ENCODE assay signal across 9 cellular contexts in the genomic region with DNA sequence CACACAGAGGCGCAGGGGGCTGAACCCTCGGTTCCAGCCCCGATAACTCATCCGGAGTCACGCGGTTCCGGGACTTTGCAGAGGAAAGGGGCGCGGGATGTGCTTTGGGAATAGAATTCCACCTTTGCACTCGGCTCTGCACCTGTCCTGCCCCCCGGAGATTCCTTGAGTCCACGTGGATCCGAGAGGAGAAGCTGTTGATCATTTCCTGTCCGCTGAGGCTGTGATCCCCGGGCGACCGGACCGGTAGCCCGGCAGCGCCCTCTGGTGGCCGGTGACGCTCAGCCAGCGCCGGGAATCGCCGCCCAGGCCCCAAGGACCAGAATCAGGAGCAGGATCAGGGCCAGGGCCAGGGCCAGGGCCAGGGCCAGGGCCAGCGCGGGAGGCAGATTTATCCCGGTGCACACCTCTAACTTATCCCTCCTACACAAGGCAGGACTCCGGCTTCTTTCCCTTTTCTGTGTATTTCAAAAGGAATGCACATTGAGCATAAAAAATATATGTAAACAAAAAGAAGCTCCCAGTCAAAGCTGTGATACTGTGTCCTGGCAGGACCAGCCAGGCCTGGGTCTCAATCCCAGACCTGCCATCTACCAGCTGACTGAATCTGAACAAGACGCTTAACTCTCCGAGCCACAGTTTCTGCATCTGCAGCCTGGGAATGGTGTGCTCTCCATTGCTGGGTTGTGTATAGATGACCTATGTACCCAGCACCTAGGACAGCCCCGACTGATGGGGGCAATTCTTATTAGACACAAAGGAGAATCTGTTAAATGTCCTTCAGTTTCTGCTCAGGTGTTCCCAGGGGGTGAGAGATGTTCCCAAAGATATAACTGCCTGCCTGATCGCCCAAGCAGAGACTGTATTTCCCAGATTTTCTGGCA. TPM values are rescaled to one million over a fixed set of nuclear protein-coding genes. Genes with fewer than 3 reads are reported as not detected.
DNase-seq lines count a peak whose midpoint lies in the region; FAIRE-seq and TF ChIP-seq lines count a peak whose summit lies in the region.
"Had no signal": no experiment of that assay in that cellular context is flagged by ENCODE, and none has a peak within 500 bp of the region (broad histone marks: within the 10 kb centered on the region; RNA-seq: fewer than 3 reads in every experiment).

No MANE protein-coding gene starts in this region.

- H3K9me3 ChIP-seq in neural progenitor cell (ENCODE audit: low read depth), result no peaks in the 10 kb centered on the region

- peaks cover 2% of the 10 kb centered on the region for H3K36me3 Mint-ChIP-seq in IgD-negative memory B cell
- H3K36me3 Mint-ChIP-seq in neural progenitor cell, result no peaks in the 10 kb centered on the region
- no peaks in the 10 kb centered on the region for H3K36me3 Mint-ChIP-seq in stimulated activated naive CD8-positive, alpha-beta T cell treated with anti-CD3 and anti-CD28 coated beads, Interleukin-15, Interleukin-2, amounts not matched to agents 100 ng/mL and 50 ng/mL, for 24 hours (ENCODE audit: low read depth)

- H3F3A ChIP-seq in neural progenitor cell (ENCODE audit: low read depth), result no peaks in the 10 kb centered on the region

- no peak overlapping the region for H3K9ac ChIP-seq in neural progenitor cell

- H3K4me2 ChIP-seq in neural progenitor cell, result peak overlapping the region; percentile 90

- H3K27me3 ChIP-seq in neural progenitor cell, result peaks cover 12% of the 10 kb centered on the region

- H3K4me3 ChIP-seq in neural progenitor cell, result peak overlapping the region; percentile 46

- peak; percentile 94 for TF ChIP-seq CTCF in neural progenitor cell (IDR thresholded peaks at IDR 0.05)

- DNase-seq in NCI-H1436 (lab: John Stamatoyannopoulos, UW) (peak; percentile 41), NCI-H1436 treated with DMSO at 0.1 percent for 48 hours (lab: John Stamatoyannopoulos, UW) (no peak), RPMI8226 (peak; percentile 73), frontal cortex (ENCODE audit: low spot score in 2 of 2) (peak; percentile 86 to 94), neural progenitor cell (ENCODE audit: low spot score) (peak; percentile 88)
- DNase-seq in activated effector memory CD4-positive, alpha-beta T cell treated with anti-CD3 and anti-CD28 coated beads, Interleukin-2, amount 50 U/mL, for 16 hours, result peak; percentile 93

- no peaks in the 10 kb centered on the region for H3K4me1 ChIP-seq in neural progenitor cell

- H3K9me3 Mint-ChIP-seq in IgD-negative memory B cell, result no peaks in the 10 kb centered on the region
- peaks cover 2% of the 10 kb centered on the region for H3K9me3 Mint-ChIP-seq in neural progenitor cell
- no peaks in the 10 kb centered on the region for H3K9me3 Mint-ChIP-seq in stimulated activated naive CD8-positive, alpha-beta T cell treated with anti-CD3 and anti-CD28 coated beads, Interleukin-15, Interleukin-2, amounts not matched to agents 100 ng/mL and 50 ng/mL, for 24 hours

- H3K79me2 ChIP-seq in neural progenitor cell (ENCODE audit: low read depth), result no peaks in the 10 kb centered on the region

- H4K20me1 ChIP-seq in neural progenitor cell (ENCODE audit: low read depth), result no peaks in the 10 kb centered on the region

- H2AFZ ChIP-seq in neural progenitor cell (replicated peaks), result peak overlapping the region; percentile 99

- peaks cover 15% of the 10 kb centered on the region for H3K27me3 Mint-ChIP-seq in IgD-negative memory B cell
- H3K27me3 Mint-ChIP-seq in neural progenitor cell (ENCODE audit: insufficient read depth, low read depth), result peaks cover 7% of the 10 kb centered on the region
- peaks cover 21% of the 10 kb centered on the region for H3K27me3 Mint-ChIP-seq in stimulated activated naive CD8-positive, alpha-beta T cell treated with anti-CD3 and anti-CD28 coated beads, Interleukin-15, Interleukin-2, amounts not matched to agents 100 ng/mL and 50 ng/mL, for 24 hours

- H3K27ac ChIP-seq in neural progenitor cell, result no peak overlapping the region

- no peaks in the 10 kb centered on the region for H3K36me3 ChIP-seq in neural progenitor cell

- peak overlapping the region in 1 of 3 donors; percentile 74 for H3K27ac Mint-ChIP-seq in IgD-negative memory B cell
- peak overlapping the region; percentile 83 for H3K27ac Mint-ChIP-seq in neural progenitor cell
- peak overlapping the region; percentile 77 for H3K27ac Mint-ChIP-seq in stimulated activated naive CD8-positive, alpha-beta T cell treated with anti-CD3 and anti-CD28 coated beads, Interleukin-15, Interleukin-2, amounts not matched to agents 100 ng/mL and 50 ng/mL, for 24 hours

- no peak for FAIRE-seq in frontal cortex (lab: Jason Lieb, UNC)
- FAIRE-seq: A204.1 had no signal

- peak overlapping the region; percentile 41 to 93 (median 65) for H3K4me3 Mint-ChIP-seq in IgD-negative memory B cell
- H3K4me3 Mint-ChIP-seq in neural progenitor cell, result peak overlapping the region; percentile 59
- peak overlapping the region; percentile 67 for H3K4me3 Mint-ChIP-seq in stimulated activated naive CD8-positive, alpha-beta T cell treated with anti-CD3 and anti-CD28 coated beads, Interleukin-15, Interleukin-2, amounts not matched to agents 100 ng/mL and 50 ng/mL, for 24 hours

- H3K4me1 Mint-ChIP-seq in IgD-negative memory B cell, result peaks cover 0 to 3% (median 3%) of the 10 kb centered on the region in 3 donors
- H3K4me1 Mint-ChIP-seq in neural progenitor cell, result peaks cover 17% of the 10 kb centered on the region
- peaks cover 46% of the 10 kb centered on the region for H3K4me1 Mint-ChIP-seq in stimulated activated naive CD8-positive, alpha-beta T cell treated with anti-CD3 and anti-CD28 coated beads, Interleukin-15, Interleukin-2, amounts not matched to agents 100 ng/mL and 50 ng/mL, for 24 hours (ENCODE audit: low read depth)

RNA-seq across cellular contexts. Expression of gene SPATA3, which starts 8.5 kb away (rescaled TPM):
- not detected for polyA plus RNA-seq in IgD-negative memory B cell
- total RNA-seq in frontal cortex (not detected), neural progenitor cell (ENCODE audit: low replicate concordance) (not detected in 2 replicates)

RNA-seq across cellular contexts. Expression of gene C2orf72, which starts 49.9 kb away (rescaled TPM):
- not detected for polyA plus RNA-seq in IgD-negative memory B cell
- total RNA-seq in frontal cortex (27.7 TPM), neural progenitor cell (ENCODE audit: low replicate concordance) (2.4 TPM in 2 replicates)
